Comparison of ENCODE assay signal across 1 cellular context in genomic region chr9:35690447-35691324, GRCh38.
A peak's percentile ranks its signal among the peaks of the same experiment; 100 is the strongest.
TF ChIP-seq lines count a peak whose summit lies in the region.

No MANE protein-coding gene starts in this region.

TF ChIP-seq in IMR-90, 13 proteins besides CTCF, POLR2A, EP300 and RAD21:
- TF ChIP-seq SMC3 (IDR thresholded peaks at IDR 0.05; ENCODE audit: low read depth, low read length) (no peak), CEBPB (IDR thresholded peaks at IDR 0.05; ENCODE audit: low read depth, low read length) (peak; percentile 46), MAZ (IDR thresholded peaks at IDR 0.05; ENCODE audit: borderline replicate concordance, low read depth, low read length) (peak; percentile 83; the same call in 1 of the 2 replicates)
- TF ChIP-seq, protein P1, sequence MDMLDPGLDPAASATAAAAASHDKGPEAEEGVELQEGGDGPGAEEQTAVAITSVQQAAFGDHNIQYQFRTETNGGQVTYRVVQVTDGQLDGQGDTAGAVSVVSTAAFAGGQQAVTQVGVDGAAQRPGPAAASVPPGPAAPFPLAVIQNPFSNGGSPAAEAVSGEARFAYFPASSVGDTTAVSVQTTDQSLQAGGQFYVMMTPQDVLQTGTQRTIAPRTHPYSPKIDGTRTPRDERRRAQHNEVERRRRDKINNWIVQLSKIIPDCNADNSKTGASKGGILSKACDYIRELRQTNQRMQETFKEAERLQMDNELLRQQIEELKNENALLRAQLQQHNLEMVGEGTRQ (IDR thresholded peaks at IDR 0.05; ENCODE audit: low read depth, low read length): peak; percentile 40; the same call in 1 of the 2 replicates
